ENCODE assay signal across 12 cellular contexts in the genomic region with DNA sequence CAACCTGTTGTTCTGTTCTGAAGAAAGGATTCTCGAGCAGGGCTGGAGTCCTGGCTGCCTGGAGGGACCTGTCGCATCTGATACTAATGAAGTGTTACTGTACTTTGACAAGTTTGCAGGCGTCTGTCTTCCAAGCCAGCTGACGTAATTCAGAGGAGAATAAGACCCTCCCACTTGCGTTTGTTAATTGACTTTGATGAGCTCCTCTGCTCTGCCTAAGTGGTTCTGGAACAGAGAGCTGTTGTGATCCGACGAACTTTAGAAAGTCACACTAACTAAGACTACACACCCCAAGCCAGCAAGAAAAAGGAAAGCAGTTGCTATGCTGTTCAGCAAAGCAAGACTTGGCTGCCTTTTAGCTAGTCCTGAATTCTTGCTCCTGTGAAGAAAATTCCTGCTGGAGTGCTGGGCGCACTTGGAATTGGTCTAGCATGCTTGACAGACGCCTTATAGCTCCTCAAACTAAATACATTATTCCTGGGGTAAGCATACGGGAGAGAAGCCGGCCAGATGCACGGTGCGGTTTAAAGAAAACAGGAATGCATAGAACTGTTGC.
DNase-seq lines count a peak whose midpoint lies in the region; ATAC-seq and TF ChIP-seq lines count a peak whose summit lies in the region.
"Had no signal": no experiment of that assay in that cellular context is flagged by ENCODE, and none has a peak within 500 bp of the region (broad histone marks: within the 10 kb centered on the region; RNA-seq: fewer than 3 reads in every experiment).

No MANE protein-coding gene starts in this region.

- H3K4me3 ChIP-seq in right atrium auricular region (peak overlapping the region; percentile 51 to 53), psoas muscle (peak overlapping the region; percentile 33), SJCRH30 (no peak overlapping the region)
- H3K4me3 ChIP-seq: BLaER1 had no signal

- no peak overlapping the region for H4K91ac ChIP-seq in H9 (ENCODE audit: insufficient read length, low read depth, low read length)

- H3K27me3 Mint-ChIP-seq in activated CD4-positive, alpha-beta T cell treated with anti-CD3 and anti-CD28 coated beads for 36 hours: no peaks in the 10 kb centered on the region
- H3K27me3 Mint-ChIP-seq in H9 (ENCODE audit: low read depth): no peaks in the 10 kb centered on the region
- H3K27me3 Mint-ChIP-seq: effector memory CD8-positive, alpha-beta T cell had no signal

- H3K9me3 ChIP-seq in right atrium auricular region (no peaks in the 10 kb centered on the region), psoas muscle (no peaks in the 10 kb centered on the region), H9 (ENCODE audit: control insufficient read depth, low read depth, low read length) (no peaks in the 10 kb centered on the region), SJCRH30 (replicated peaks) (no peaks in the 10 kb centered on the region)
- H3K9me3 ChIP-seq: BLaER1 had no signal

- 15 to 27% (median 18%) methylated on average over 13 of the region's 13 CpGs for WGBS in psoas muscle, 3 donors
- no CpG with 5 or more reads among the region's 13 CpGs for WGBS in H9 (ENCODE audit: extremely low coverage, insufficient read length, low lambda C conversion rate)

- H3K14ac ChIP-seq in H9 (ENCODE audit: insufficient read depth, low read length): no peak overlapping the region

- no peaks in the 10 kb centered on the region for H4K20me1 ChIP-seq in H9 (ENCODE audit: control insufficient read depth, insufficient read depth, insufficient read length)
- H4K20me1 ChIP-seq: BLaER1 had no signal

- no peak overlapping the region for H3K18ac ChIP-seq in H9 (ENCODE audit: insufficient read length, low read depth, low read length)

- no peak overlapping the region for H3K23ac ChIP-seq in H9 (ENCODE audit: insufficient read length, low read depth, low read length)

- no peaks in the 10 kb centered on the region for H3K79me1 ChIP-seq in H9 (ENCODE audit: insufficient read depth, low read depth, low read length, poor library complexity, severe bottlenecking)

- H2BK12ac ChIP-seq in H9 (ENCODE audit: insufficient read length, low read depth, low read length): no peak overlapping the region

- no peak overlapping the region for H3T11ph ChIP-seq in H9 (ENCODE audit: low read length)

- CTCF ChIA-PET in activated CD4-positive, alpha-beta T cell treated with anti-CD3 and anti-CD28 coated beads for 36 hours (lab: Charles Lee): no interaction called here

- DNase-seq in AG08396 (ENCODE audit: low spot score): peak; percentile 12
- DNase-seq in astrocyte of the hippocampus (ENCODE audit: low read depth, low spot score): peak; percentile 62
- DNase-seq in right atrium auricular region (ENCODE audit: low spot score): no peak
- DNase-seq in psoas muscle: no peak
- no peak for DNase-seq in activated CD4-positive, alpha-beta T cell treated with anti-CD3 and anti-CD28 coated beads for 36 hours
- DNase-seq in H9: no peak
- no peak for DNase-seq in NCI-H748 (lab: John Stamatoyannopoulos, UW; ENCODE audit: unreplicated experiment)
- DNase-seq in SJCRH30: no peak
- DNase-seq: effector memory CD8-positive, alpha-beta T cell; NCI-H2081 had no signal

- H2AK5ac ChIP-seq in H9 (ENCODE audit: insufficient read length, low read length): no peak overlapping the region

- no peaks in the 10 kb centered on the region for H3K4me1 Mint-ChIP-seq in activated CD4-positive, alpha-beta T cell treated with anti-CD3 and anti-CD28 coated beads for 36 hours
- peaks cover 5% of the 10 kb centered on the region in 2 experiments; a peak in 2 of 4 replicates for H3K4me1 Mint-ChIP-seq in H9

- no peak overlapping the region for H4K5ac ChIP-seq in H9 (ENCODE audit: insufficient read length, low read depth, low read length)

- H3K4ac ChIP-seq in H9 (ENCODE audit: low read depth, low read length): no peak overlapping the region

- H3K4me1 ChIP-seq in right atrium auricular region (no peaks in the 10 kb centered on the region), psoas muscle (no peaks in the 10 kb centered on the region), H9 (ENCODE audit: insufficient read depth, low read length) (no peaks in the 10 kb centered on the region), SJCRH30 (no peaks in the 10 kb centered on the region)
- H3K4me1 ChIP-seq: BLaER1 had no signal

- H2BK5ac ChIP-seq in H9 (ENCODE audit: insufficient read length, low read length): no peak overlapping the region

- no peak for TF ChIP-seq CTCF in right atrium auricular region (IDR thresholded peaks at IDR 0.05)
- no peak for TF ChIP-seq CTCF in psoas muscle (IDR thresholded peaks at IDR 0.05)
- no peak for TF ChIP-seq CTCF in H9 (conservative IDR thresholded peaks at IDR 0.05)

- ATAC-seq in psoas muscle: no peak
- ATAC-seq in activated CD4-positive, alpha-beta T cell treated with anti-CD3 and anti-CD28 coated beads for 36 hours: no peak
- ATAC-seq: effector memory CD8-positive, alpha-beta T cell; natural killer cell treated with Interleukin-12 subunit alpha and Interleukin-12 subunit beta and Interleukin-15 and Interleukin-18, amount 100 ng/mL, for 72 hours had no signal

- H3K36me3 ChIP-seq in right atrium auricular region (no peaks in the 10 kb centered on the region), psoas muscle (ENCODE audit: insufficient read depth in 1 of 2, low read depth in 1 of 2) (no peaks in the 10 kb centered on the region), SJCRH30 (no peaks in the 10 kb centered on the region)
- H3K36me3 ChIP-seq: BLaER1 had no signal

- no peaks in the 10 kb centered on the region for H3K36me3 Mint-ChIP-seq in activated CD4-positive, alpha-beta T cell treated with anti-CD3 and anti-CD28 coated beads for 36 hours (ENCODE audit: low read depth)
- no peaks in the 10 kb centered on the region for H3K36me3 Mint-ChIP-seq in H9 (ENCODE audit: insufficient read depth in 1 of 3, low read depth in 3 of 3)
- H3K36me3 Mint-ChIP-seq: natural killer cell treated with Interleukin-12 subunit alpha and Interleukin-12 subunit beta and Interleukin-15 and Interleukin-18, amount 100 ng/mL, for 72 hours had no signal

- H3K9ac ChIP-seq in H9 (ENCODE audit: extremely low read depth, insufficient read length, low read length): no peak overlapping the region
- H3K9ac ChIP-seq: BLaER1 had no signal

- H3K56ac ChIP-seq in H9 (ENCODE audit: insufficient read length, low read depth, low read length): no peak overlapping the region

- no peak overlapping the region for H3K4me2 ChIP-seq in H9 (ENCODE audit: insufficient read depth, insufficient read length, low read length)
- H3K4me2 ChIP-seq: BLaER1 had no signal

- H3K23me2 ChIP-seq in H9 (ENCODE audit: insufficient read length, low read depth, low read length, poor library complexity, severe bottlenecking): no peaks in the 10 kb centered on the region

- H3K27ac Mint-ChIP-seq in activated CD4-positive, alpha-beta T cell treated with anti-CD3 and anti-CD28 coated beads for 36 hours: no peak overlapping the region
- H3K27ac Mint-ChIP-seq in H9: peak overlapping the region in 1 of 3 experiments; percentile 7; a peak in 1 of 7 replicates
- H3K27ac Mint-ChIP-seq: effector memory CD8-positive, alpha-beta T cell; natural killer cell treated with Interleukin-12 subunit alpha and Interleukin-12 subunit beta and Interleukin-15 and Interleukin-18, amount 100 ng/mL, for 72 hours had no signal

- H2BK120ac ChIP-seq in H9 (ENCODE audit: low read depth, low read length, poor library complexity, severe bottlenecking): no peak overlapping the region

- POLR2A ChIA-PET in activated CD4-positive, alpha-beta T cell treated with anti-CD3 and anti-CD28 coated beads for 36 hours (lab: Charles Lee): no interaction called here

- H2BK20ac ChIP-seq in H9 (ENCODE audit: low read depth, low read length, poor library complexity, severe bottlenecking): no peak overlapping the region

- no peak overlapping the region for H4K8ac ChIP-seq in H9 (replicated peaks; ENCODE audit: insufficient read length, low read depth, low read length)

- H3K9me3 Mint-ChIP-seq in activated CD4-positive, alpha-beta T cell treated with anti-CD3 and anti-CD28 coated beads for 36 hours (ENCODE audit: low read depth): no peaks in the 10 kb centered on the region
- H3K9me3 Mint-ChIP-seq in H9: no peaks in the 10 kb centered on the region
- H3K9me3 Mint-ChIP-seq: natural killer cell treated with Interleukin-12 subunit alpha and Interleukin-12 subunit beta and Interleukin-15 and Interleukin-18, amount 100 ng/mL, for 72 hours had no signal

- no peak overlapping the region for H3K4me3 Mint-ChIP-seq in activated CD4-positive, alpha-beta T cell treated with anti-CD3 and anti-CD28 coated beads for 36 hours
- no peak overlapping the region for H3K4me3 Mint-ChIP-seq in H9
- H3K4me3 Mint-ChIP-seq: effector memory CD8-positive, alpha-beta T cell; natural killer cell treated with Interleukin-12 subunit alpha and Interleukin-12 subunit beta and Interleukin-15 and Interleukin-18, amount 100 ng/mL, for 72 hours had no signal

- no peak overlapping the region for H2AFZ ChIP-seq in H9 (ENCODE audit: low read length)

- no peak overlapping the region for H2BK15ac ChIP-seq in H9 (ENCODE audit: low read depth, low read length)

- H3K79me2 ChIP-seq in H9 (ENCODE audit: insufficient read depth, low read length): no peaks in the 10 kb centered on the region

- H3K27ac ChIP-seq in right atrium auricular region (peak overlapping the region; percentile 79 to 85), psoas muscle (no peak overlapping the region), H9 (ENCODE audit: insufficient read length, low read depth, low read length) (no peak overlapping the region), SJCRH30 (no peak overlapping the region)
- H3K27ac ChIP-seq: BLaER1 had no signal

- intact Hi-C loops in psoas muscle (cut with DNase I): no loop called here
- intact Hi-C loops in activated CD4-positive, alpha-beta T cell treated with anti-CD3 and anti-CD28 coated beads for 36 hours (cut with DNase I, micrococcal nuclease): no loop called here

- H3K27me3 ChIP-seq in right atrium auricular region (no peaks in the 10 kb centered on the region), psoas muscle (ENCODE audit: insufficient read depth in 3 of 3, low read length in 2 of 3) (no peaks in the 10 kb centered on the region), H9 (ENCODE audit: insufficient read depth, low read length) (no peaks in the 10 kb centered on the region), SJCRH30 (no peaks in the 10 kb centered on the region)
- H3K27me3 ChIP-seq: BLaER1 had no signal

Comparison
In these comparisons a context has a peak if more than half of its experiments do, and no peak if none do; other contexts are left out.
1. DNase-seq: peak in AG08396 (single experiment) and astrocyte of the hippocampus (single experiment); none in right atrium auricular region (single experiment), psoas muscle (0 of 2), activated CD4-positive, alpha-beta T cell treated with anti-CD3 and anti-CD28 coated beads for 36 hours (single experiment), H9 (single experiment), NCI-H748 (single experiment) and SJCRH30 (0 of 2).
2. H3K27ac ChIP-seq: peak in right atrium auricular region (2 of 2); none in psoas muscle (single experiment), H9 (single experiment) and SJCRH30 (single experiment).